Comparison of ENCODE assay signal across 8 cellular contexts in genomic region chr19:18542936-18543813, GRCh38.
DNase-seq lines count a peak whose midpoint lies in the region; TF ChIP-seq lines count a peak whose summit lies in the region.

TSS of gene FKBP8 (minus strand) at chr19:18543573. CDS start at chr19:18541970, 1,603 bp downstream.

- H3K4me3 ChIP-seq in fibroblast of pulmonary artery (replicated peaks; ENCODE audit: low read depth, low read length): peak within 1 kb of the TSS; percentile 72

- H3K4me3 Mint-ChIP-seq in nephron: peak within 1 kb of the TSS; percentile 93 to 94 (median 94)

- no peaks in the 10 kb centered on the region for H3K9me3 Mint-ChIP-seq in nephron

- no peaks in the 10 kb centered on the region for H3K27me3 Mint-ChIP-seq in nephron (ENCODE audit: low read depth)

- H3K4me1 Mint-ChIP-seq in nephron: no peaks in the 10 kb centered on the region

- DNase-seq in DMS79 (lab: John Stamatoyannopoulos, UW): peak; percentile 65
- peak; percentile 42 for DNase-seq in GOT3 (lab: John Stamatoyannopoulos, UW)
- peak; percentile 91 for DNase-seq in LoVo (ENCODE audit: low spot score)
- DNase-seq in SHP77 treated with DMSO at 0.1 percent for 48 hours (lab: John Stamatoyannopoulos, UW): peak; percentile 70
- peak; percentile 92 for DNase-seq in activated effector memory CD4-positive, alpha-beta T cell treated with Interleukin-2 at 50 U/mL for 16 hours
- peak; percentile 86 for DNase-seq in fibroblast of pulmonary artery (ENCODE audit: low read depth)
- DNase-seq in stimulated activated naive CD4-positive, alpha-beta T cell treated with Interleukin-2 at 50 U/mL for 16 hours (lab: John Stamatoyannopoulos, UW): peak; percentile 93

- H3K36me3 Mint-ChIP-seq in nephron (ENCODE audit: low read depth): peaks cover 17% of the 10 kb centered on the region

- peak within 1 kb of the TSS; percentile 54 to 89 (median 82) for H3K27ac Mint-ChIP-seq in nephron

- TF ChIP-seq CTCF in fibroblast of pulmonary artery (IDR thresholded peaks at IDR 0.05; ENCODE audit: low read length, missing control alignments): no peak
- TF ChIP-seq CTCF in nephron (IDR thresholded peaks at IDR 0.05; ENCODE audit: unreplicated experiment in 3 of 3): no peak

Comparison
In these comparisons a context has a peak if more than half of its experiments do, and no peak if none do; other contexts are left out.
1. Peak in every context shown above with its lines: DNase-seq and H3K4me3 ChIP-seq.
2. DNase-seq: peak in every context shown above with its lines; median percentile 93 in stimulated activated naive CD4-positive, alpha-beta T cell treated with Interleukin-2 at 50 U/mL for 16 hours; 92 in activated effector memory CD4-positive, alpha-beta T cell treated with Interleukin-2 at 50 U/mL for 16 hours; 91 in LoVo; 86 in fibroblast of pulmonary artery; 70 in SHP77 treated with DMSO at 0.1 percent for 48 hours; 65 in DMS79; 42 in GOT3.